In genomic region chr4:189869236-189869635, GRCh38 we compare ENCODE assay signal across 39 cellular contexts.
"Had no signal": no experiment of that assay in that cellular context is flagged by ENCODE, and none has a peak within 500 bp of the region (broad histone marks: within the 10 kb centered on the region; RNA-seq: fewer than 3 reads in every experiment).

No MANE protein-coding gene starts in this region.

- ATAC-seq: activated naive CD4-positive, alpha-beta T cell treated with anti-CD3 and anti-CD28 coated beads, Interleukin-2, amount 50 U/mL, for 72 hours; activated naive CD8-positive, alpha-beta T cell treated with anti-CD3 and anti-CD28 coated beads, Interleukin-2, amount 50 U/mL, for 24 hours; activated T-cell treated with anti-CD3 and anti-CD28 coated beads, Interleukin-2, amount 50 U/mL, for 4 hours; activated T-cell treated with anti-CD3 and anti-CD28 coated beads, Interleukin-2, amount 50 U/mL, for 72 hours; activated T-helper 17 cell treated with anti-CD3 and anti-CD28 coated beads, Interleukin-2, amount 50 U/mL, for 72 hours; body of pancreas had no signal

- H3K9me3 ChIP-seq: adrenal gland, ascending aorta, body of pancreas, breast epithelium had no signal

- H3K4me3 ChIP-seq: adrenal gland, ascending aorta, body of pancreas, breast epithelium, cardiac muscle cell had no signal

- H3K27ac Mint-ChIP-seq: activated naive CD4-positive, alpha-beta T cell treated with anti-CD3 and anti-CD28 coated beads, Interleukin-2, amount 10 ng/mL, durations not matched to agents 7 days and 5 days; activated naive CD4-positive, alpha-beta T cell treated with anti-CD3 and anti-CD28 coated beads, Interleukin-2, amount 50 U/mL, for 24 hours; activated naive CD4-positive, alpha-beta T cell treated with anti-CD3 and anti-CD28 coated beads, Interleukin-2, amount 50 U/mL, for 72 hours; activated naive CD8-positive, alpha-beta T cell; activated naive CD8-positive, alpha-beta T cell treated with anti-CD3 and anti-CD28 coated beads for 36 hours; activated naive CD8-positive, alpha-beta T cell treated with anti-CD3 and anti-CD28 coated beads, Interleukin-2, amount 10 ng/mL, durations not matched to agents 7 days and 5 days; activated naive CD8-positive, alpha-beta T cell treated with anti-CD3 and anti-CD28 coated beads, Interleukin-2, amount 50 U/mL, for 24 hours; activated T-cell treated with anti-CD3 and anti-CD28 coated beads, Interleukin-2, amount 50 U/mL, for 24 hours; activated T-cell treated with anti-CD3 and anti-CD28 coated beads, Interleukin-2, amount 50 U/mL, for 72 hours; activated T-helper 1 cell treated with anti-CD3 and anti-CD28 coated beads, Interleukin-12 subunit alpha, Interleukin-12 subunit beta, Interleukin-2, Interleukin-4 antibody, amounts not matched to agents 30 ng/mL and 10 ng/mL and 1 ng/mL, durations not matched to agents 14 hours and 24 hours and 36 hours; activated T-helper 17 cell treated with anti-CD3 and anti-CD28 coated beads, Interleukin-2, amount 50 U/mL, for 72 hours; activated T-helper 2 cell treated with anti-CD3 and anti-CD28 coated beads, Interferon-gamma antibody, Interleukin-2, Interleukin-4, amounts not matched to agents 10 μg/mL and 5 μg/mL and 100 μg/mL, durations not matched to agents 14 hours and 24 hours and 36 hours; brain had no signal

- H3K4me1 Mint-ChIP-seq: activated naive CD4-positive, alpha-beta T cell treated with anti-CD3 and anti-CD28 coated beads, Interleukin-2, amount 10 ng/mL, durations not matched to agents 7 days and 5 days; activated naive CD4-positive, alpha-beta T cell treated with anti-CD3 and anti-CD28 coated beads, Interleukin-2, amount 50 U/mL, for 24 hours; activated naive CD8-positive, alpha-beta T cell treated with anti-CD3 and anti-CD28 coated beads for 36 hours; activated naive CD8-positive, alpha-beta T cell treated with anti-CD3 and anti-CD28 coated beads, Interleukin-2, amount 10 ng/mL, durations not matched to agents 7 days and 5 days; activated naive CD8-positive, alpha-beta T cell treated with anti-CD3 and anti-CD28 coated beads, Interleukin-2, amount 50 U/mL, for 24 hours; activated T-helper 17 cell treated with anti-CD3 and anti-CD28 coated beads, Interleukin-2, amount 50 U/mL, for 72 hours; central memory CD8-positive, alpha-beta T cell had no signal

- H3K4me3 Mint-ChIP-seq: activated naive CD4-positive, alpha-beta T cell treated with anti-CD3 and anti-CD28 coated beads, Interleukin-2, amount 10 ng/mL, durations not matched to agents 7 days and 5 days; activated naive CD4-positive, alpha-beta T cell treated with anti-CD3 and anti-CD28 coated beads, Interleukin-2, amount 50 U/mL, for 24 hours; activated naive CD8-positive, alpha-beta T cell; activated naive CD8-positive, alpha-beta T cell treated with anti-CD3 and anti-CD28 coated beads for 36 hours; activated naive CD8-positive, alpha-beta T cell treated with anti-CD3 and anti-CD28 coated beads, Interleukin-2, amount 10 ng/mL, durations not matched to agents 7 days and 5 days; activated naive CD8-positive, alpha-beta T cell treated with anti-CD3 and anti-CD28 coated beads, Interleukin-2, amount 50 U/mL, for 24 hours; activated T-cell treated with anti-CD3 and anti-CD28 coated beads, Interleukin-2, amount 50 U/mL, for 24 hours; activated T-cell treated with anti-CD3 and anti-CD28 coated beads, Interleukin-2, amount 50 U/mL, for 4 hours; activated T-cell treated with anti-CD3 and anti-CD28 coated beads, Interleukin-2, amount 50 U/mL, for 72 hours; activated T-helper 1 cell treated with anti-CD3 and anti-CD28 coated beads, Interleukin-12 subunit alpha, Interleukin-12 subunit beta, Interleukin-2, Interleukin-4 antibody, amounts not matched to agents 30 ng/mL and 10 ng/mL and 1 ng/mL, durations not matched to agents 14 hours and 24 hours and 36 hours; activated T-helper 17 cell treated with anti-CD3 and anti-CD28 coated beads, Interleukin-2, amount 50 U/mL, for 72 hours; brain; central memory CD8-positive, alpha-beta T cell had no signal

- H3K9me3 Mint-ChIP-seq: activated naive CD4-positive, alpha-beta T cell treated with anti-CD3 and anti-CD28 coated beads, Interleukin-2, amount 50 U/mL, for 24 hours; activated naive CD4-positive, alpha-beta T cell treated with anti-CD3 and anti-CD28 coated beads, Interleukin-2, amount 50 U/mL, for 72 hours; activated naive CD8-positive, alpha-beta T cell treated with anti-CD3 and anti-CD28 coated beads for 36 hours; activated naive CD8-positive, alpha-beta T cell treated with anti-CD3 and anti-CD28 coated beads, Interleukin-2, amount 50 U/mL, for 24 hours; activated T-cell treated with anti-CD3 and anti-CD28 coated beads, Interleukin-2, amount 50 U/mL, for 24 hours; activated T-cell treated with anti-CD3 and anti-CD28 coated beads, Interleukin-2, amount 50 U/mL, for 4 hours; activated T-helper 1 cell treated with anti-CD3 and anti-CD28 coated beads, Interleukin-12 subunit alpha, Interleukin-12 subunit beta, Interleukin-2, Interleukin-4 antibody, amounts not matched to agents 30 ng/mL and 10 ng/mL and 1 ng/mL, durations not matched to agents 14 hours and 24 hours and 36 hours; activated T-helper 17 cell treated with anti-CD3 and anti-CD28 coated beads, Interleukin-2, amount 50 U/mL, for 72 hours; activated T-helper 2 cell treated with anti-CD3 and anti-CD28 coated beads, Interferon-gamma antibody, Interleukin-2, Interleukin-4, amounts not matched to agents 10 μg/mL and 5 μg/mL and 100 μg/mL, durations not matched to agents 14 hours and 24 hours and 36 hours; central memory CD8-positive, alpha-beta T cell had no signal

- H3K36me3 Mint-ChIP-seq: activated naive CD4-positive, alpha-beta T cell treated with anti-CD3 and anti-CD28 coated beads, Interleukin-2, amount 10 ng/mL, durations not matched to agents 7 days and 5 days; activated naive CD4-positive, alpha-beta T cell treated with anti-CD3 and anti-CD28 coated beads, Interleukin-2, amount 50 U/mL, for 72 hours; activated naive CD8-positive, alpha-beta T cell treated with anti-CD3 and anti-CD28 coated beads, Interleukin-2, amount 10 ng/mL, durations not matched to agents 7 days and 5 days; brain had no signal

- H3K27me3 ChIP-seq: adrenal gland, ascending aorta, body of pancreas, brain microvascular endothelial cell, breast epithelium, cardiac muscle cell had no signal

- DNase-seq: activated effector memory CD4-positive, alpha-beta T cell treated with anti-CD3 and anti-CD28 coated beads, Interleukin-2, amount 50 U/mL, for 16 hours; activated effector memory CD4-positive, alpha-beta T cell treated with Interleukin-2 at 50 U/mL for 16 hours; activated gamma-delta T cell; activated gamma-delta T cell treated with Interleukin-2 at 50 U/mL for 16 hours; activated naive CD4-positive, alpha-beta T cell; activated naive CD4-positive, alpha-beta T cell treated with anti-CD3 and anti-CD28 coated beads, Interleukin-2, amount 10 ng/mL, durations not matched to agents 7 days and 5 days; activated naive CD4-positive, alpha-beta T cell treated with anti-CD3 and anti-CD28 coated beads, Interleukin-2, amount 50 U/mL, for 16 hours; activated naive CD4-positive, alpha-beta T cell treated with Interleukin-2 at 50 U/mL for 16 hours; activated naive CD8-positive, alpha-beta T cell treated with anti-CD3 and anti-CD28 coated beads for 36 hours; activated naive CD8-positive, alpha-beta T cell treated with anti-CD3 and anti-CD28 coated beads, Interleukin-2, amount 10 ng/mL, durations not matched to agents 7 days and 5 days; activated naive CD8-positive, alpha-beta T cell treated with anti-CD3 and anti-CD28 coated beads, Interleukin-2, amount 50 U/mL, for 24 hours; activated T-cell treated with anti-CD3 and anti-CD28 coated beads, Interleukin-2, amount 50 U/mL, for 1 hour; activated T-cell treated with anti-CD3 and anti-CD28 coated beads, Interleukin-2, amount 50 U/mL, for 24 hours; activated T-cell treated with anti-CD3 and anti-CD28 coated beads, Interleukin-2, amount 50 U/mL, for 4 hours; activated T-cell treated with anti-CD3 and anti-CD28 coated beads, Interleukin-2, amount 50 U/mL, for 48 hours; activated T-cell treated with anti-CD3 and anti-CD28 coated beads, Interleukin-2, amount 50 U/mL, for 72 hours; adrenal gland; amniotic stem cell; amygdala; anterior cingulate cortex; aorta; body of pancreas; brain microvascular endothelial cell; caudate nucleus; central memory CD4-positive, alpha-beta T cell; cerebellar nuclear complex had no signal

- H3K4me1 ChIP-seq: adrenal gland, ascending aorta, body of pancreas, breast epithelium had no signal

- H3K27me3 Mint-ChIP-seq: activated naive CD4-positive, alpha-beta T cell treated with anti-CD3 and anti-CD28 coated beads, Interleukin-2, amount 10 ng/mL, durations not matched to agents 7 days and 5 days; activated naive CD4-positive, alpha-beta T cell treated with anti-CD3 and anti-CD28 coated beads, Interleukin-2, amount 50 U/mL, for 24 hours; activated naive CD8-positive, alpha-beta T cell; activated naive CD8-positive, alpha-beta T cell treated with anti-CD3 and anti-CD28 coated beads for 36 hours; activated naive CD8-positive, alpha-beta T cell treated with anti-CD3 and anti-CD28 coated beads, Interleukin-2, amount 10 ng/mL, durations not matched to agents 7 days and 5 days; activated naive CD8-positive, alpha-beta T cell treated with anti-CD3 and anti-CD28 coated beads, Interleukin-2, amount 50 U/mL, for 24 hours; activated T-cell treated with anti-CD3 and anti-CD28 coated beads, Interleukin-2, amount 50 U/mL, for 24 hours; activated T-helper 17 cell treated with anti-CD3 and anti-CD28 coated beads, Interleukin-2, amount 50 U/mL, for 72 hours; brain; central memory CD8-positive, alpha-beta T cell had no signal

- H3K27ac ChIP-seq: adrenal gland, ascending aorta, body of pancreas, brain microvascular endothelial cell, breast epithelium, cardiac muscle cell had no signal

- FAIRE-seq: astrocyte, colon had no signal

- H3K36me3 ChIP-seq: adrenal gland, ascending aorta, brain microvascular endothelial cell, breast epithelium, cardiac muscle cell had no signal
